1 cellular context compared by ENCODE assay signal in the genomic region with DNA sequence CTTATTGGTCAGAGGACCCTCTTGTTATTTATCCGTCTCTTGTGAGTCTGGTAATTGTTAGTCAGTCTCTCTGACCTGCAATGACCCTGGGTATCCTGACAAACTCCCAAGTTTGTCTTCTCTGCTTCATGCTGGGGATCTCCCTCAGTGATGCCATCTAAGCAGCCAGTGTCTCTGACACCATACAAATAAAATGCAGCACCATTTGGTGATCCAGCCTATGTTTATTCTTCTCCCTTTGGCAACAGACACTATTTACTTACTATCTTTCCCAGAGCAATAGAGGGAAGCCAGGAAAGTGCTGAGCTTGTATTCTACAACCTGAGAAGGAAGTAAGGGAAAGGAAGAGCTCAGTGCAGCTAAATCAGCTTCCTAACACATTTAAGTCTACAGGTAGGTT.
TF ChIP-seq lines count a peak whose summit lies in the region.

No MANE protein-coding gene starts in this region.

TF ChIP-seq in HepG2, 621 proteins besides CTCF, POLR2A, EP300 and RAD21 (continued from another document and continues in another):
- TF ChIP-seq, protein P1, sequence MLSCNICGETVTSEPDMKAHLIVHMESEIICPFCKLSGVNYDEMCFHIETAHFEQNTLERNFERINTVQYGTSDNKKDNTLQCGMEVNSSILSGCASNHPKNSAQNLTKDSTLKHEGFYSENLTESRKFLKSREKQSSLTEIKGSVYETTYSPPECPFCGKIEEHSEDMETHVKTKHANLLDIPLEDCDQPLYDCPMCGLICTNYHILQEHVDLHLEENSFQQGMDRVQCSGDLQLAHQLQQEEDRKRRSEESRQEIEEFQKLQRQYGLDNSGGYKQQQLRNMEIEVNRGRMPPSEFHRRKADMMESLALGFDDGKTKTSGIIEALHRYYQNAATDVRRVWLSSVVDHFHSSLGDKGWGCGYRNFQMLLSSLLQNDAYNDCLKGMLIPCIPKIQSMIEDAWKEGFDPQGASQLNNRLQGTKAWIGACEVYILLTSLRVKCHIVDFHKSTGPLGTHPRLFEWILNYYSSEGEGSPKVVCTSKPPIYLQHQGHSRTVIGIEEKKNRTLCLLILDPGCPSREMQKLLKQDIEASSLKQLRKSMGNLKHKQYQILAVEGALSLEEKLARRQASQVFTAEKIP (CRISPR knock-in tag; IDR thresholded peaks at IDR 0.05; ENCODE audit: borderline replicate concordance), result no peak
- TF ChIP-seq CENPX (CRISPR knock-in tag; IDR thresholded peaks at IDR 0.05) (no peak), ZNF382 (CRISPR knock-in tag; IDR thresholded peaks at IDR 0.05; ENCODE audit: borderline replicate concordance) (no peak), ZEB1 (IDR thresholded peaks at IDR 0.05; ENCODE audit: insufficient replicate concordance, low read depth) (no peak), MLLT10 (CRISPR knock-in tag; IDR thresholded peaks at IDR 0.05) (no peak), ZIK1 (CRISPR knock-in tag; IDR thresholded peaks at IDR 0.05; ENCODE audit: borderline replicate concordance, low read depth) (no peak), DNMT1 (CRISPR knock-in tag; IDR thresholded peaks at IDR 0.05) (no peak), ZNF468 (CRISPR knock-in tag; IDR thresholded peaks at IDR 0.05) (no peak), ZNF101 (CRISPR knock-in tag; IDR thresholded peaks at IDR 0.05; ENCODE audit: borderline replicate concordance, low read depth) (no peak), AGO2 (optimal IDR thresholded peaks at IDR 0.05; ENCODE audit: low read depth, low read length) (no peak), NFKBIZ (CRISPR knock-in tag; IDR thresholded peaks at IDR 0.05) (no peak), ZBTB42 (CRISPR knock-in tag; IDR thresholded peaks at IDR 0.05) (no peak), BCL6 (CRISPR knock-in tag; IDR thresholded peaks at IDR 0.05) (peak; percentile 52), RXRA (CRISPR knock-in tag; IDR thresholded peaks at IDR 0.05) (peak; percentile 56; the same call in 1 of the 2 replicates), HMG20B (CRISPR knock-in tag; conservative IDR thresholded peaks at IDR 0.05) (no peak), ZNF230 (CRISPR knock-in tag; IDR thresholded peaks at IDR 0.05) (no peak), ZNF460 (CRISPR knock-in tag; IDR thresholded peaks at IDR 0.05; ENCODE audit: borderline replicate concordance) (no peak), ZNF207 (IDR thresholded peaks at IDR 0.05; ENCODE audit: borderline replicate concordance) (no peak), ZNF496 (CRISPR knock-in tag; IDR thresholded peaks at IDR 0.05; ENCODE audit: insufficient replicate concordance) (no peak), FOXA1 (IDR thresholded peaks at IDR 0.05) (peak; percentile 70), FOXA1 (CRISPR knock-in tag; IDR thresholded peaks at IDR 0.05) (peak; percentile 86), HCFC1 (IDR thresholded peaks at IDR 0.05; ENCODE audit: low read depth, low read length) (no peak), HIVEP1 (CRISPR knock-in tag; IDR thresholded peaks at IDR 0.05) (no peak), MYNN (CRISPR knock-in tag; IDR thresholded peaks at IDR 0.05; ENCODE audit: low read depth) (no peak), ZNF10 (CRISPR knock-in tag; IDR thresholded peaks at IDR 0.05; ENCODE audit: borderline replicate concordance, low read depth) (no peak), PRPF4 (IDR thresholded peaks at IDR 0.05; ENCODE audit: low read depth, low read length, poor library complexity, severe bottlenecking) (no peak), HOXA9 (CRISPR knock-in tag; IDR thresholded peaks at IDR 0.05; ENCODE audit: borderline replicate concordance) (no peak), RCOR2 (CRISPR knock-in tag; IDR thresholded peaks at IDR 0.05) (peak; percentile 38; the same call in 1 of the 2 replicates), ERF (CRISPR knock-in tag; IDR thresholded peaks at IDR 0.05) (peak; percentile 19; the same call in 1 of the 2 replicates), ZNF616 (CRISPR knock-in tag; IDR thresholded peaks at IDR 0.05; ENCODE audit: low read depth) (no peak), KLF9 (CRISPR knock-in tag; IDR thresholded peaks at IDR 0.05; ENCODE audit: low read depth) (no peak), MED13 (CRISPR knock-in tag; IDR thresholded peaks at IDR 0.05) (no peak)
- TF ChIP-seq, protein P2, sequence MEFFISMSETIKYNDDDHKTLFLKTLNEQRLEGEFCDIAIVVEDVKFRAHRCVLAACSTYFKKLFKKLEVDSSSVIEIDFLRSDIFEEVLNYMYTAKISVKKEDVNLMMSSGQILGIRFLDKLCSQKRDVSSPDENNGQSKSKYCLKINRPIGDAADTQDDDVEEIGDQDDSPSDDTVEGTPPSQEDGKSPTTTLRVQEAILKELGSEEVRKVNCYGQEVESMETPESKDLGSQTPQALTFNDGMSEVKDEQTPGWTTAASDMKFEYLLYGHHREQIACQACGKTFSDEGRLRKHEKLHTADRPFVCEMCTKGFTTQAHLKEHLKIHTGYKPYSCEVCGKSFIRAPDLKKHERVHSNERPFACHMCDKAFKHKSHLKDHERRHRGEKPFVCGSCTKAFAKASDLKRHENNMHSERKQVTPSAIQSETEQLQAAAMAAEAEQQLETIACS (CRISPR knock-in tag; IDR thresholded peaks at IDR 0.05), result no peak
- TF ChIP-seq, protein P3, sequence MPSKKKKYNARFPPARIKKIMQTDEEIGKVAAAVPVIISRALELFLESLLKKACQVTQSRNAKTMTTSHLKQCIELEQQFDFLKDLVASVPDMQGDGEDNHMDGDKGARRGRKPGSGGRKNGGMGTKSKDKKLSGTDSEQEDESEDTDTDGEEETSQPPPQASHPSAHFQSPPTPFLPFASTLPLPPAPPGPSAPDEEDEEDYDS (CRISPR knock-in tag; IDR thresholded peaks at IDR 0.05), result peak; percentile 14; the same call in 1 of the 2 replicates
- TF ChIP-seq, protein P4, sequence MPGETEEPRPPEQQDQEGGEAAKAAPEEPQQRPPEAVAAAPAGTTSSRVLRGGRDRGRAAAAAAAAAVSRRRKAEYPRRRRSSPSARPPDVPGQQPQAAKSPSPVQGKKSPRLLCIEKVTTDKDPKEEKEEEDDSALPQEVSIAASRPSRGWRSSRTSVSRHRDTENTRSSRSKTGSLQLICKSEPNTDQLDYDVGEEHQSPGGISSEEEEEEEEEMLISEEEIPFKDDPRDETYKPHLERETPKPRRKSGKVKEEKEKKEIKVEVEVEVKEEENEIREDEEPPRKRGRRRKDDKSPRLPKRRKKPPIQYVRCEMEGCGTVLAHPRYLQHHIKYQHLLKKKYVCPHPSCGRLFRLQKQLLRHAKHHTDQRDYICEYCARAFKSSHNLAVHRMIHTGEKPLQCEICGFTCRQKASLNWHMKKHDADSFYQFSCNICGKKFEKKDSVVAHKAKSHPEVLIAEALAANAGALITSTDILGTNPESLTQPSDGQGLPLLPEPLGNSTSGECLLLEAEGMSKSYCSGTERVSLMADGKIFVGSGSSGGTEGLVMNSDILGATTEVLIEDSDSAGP (CRISPR knock-in tag; IDR thresholded peaks at IDR 0.05; ENCODE audit: borderline replicate concordance), result no peak
- TF ChIP-seq, protein P5, sequence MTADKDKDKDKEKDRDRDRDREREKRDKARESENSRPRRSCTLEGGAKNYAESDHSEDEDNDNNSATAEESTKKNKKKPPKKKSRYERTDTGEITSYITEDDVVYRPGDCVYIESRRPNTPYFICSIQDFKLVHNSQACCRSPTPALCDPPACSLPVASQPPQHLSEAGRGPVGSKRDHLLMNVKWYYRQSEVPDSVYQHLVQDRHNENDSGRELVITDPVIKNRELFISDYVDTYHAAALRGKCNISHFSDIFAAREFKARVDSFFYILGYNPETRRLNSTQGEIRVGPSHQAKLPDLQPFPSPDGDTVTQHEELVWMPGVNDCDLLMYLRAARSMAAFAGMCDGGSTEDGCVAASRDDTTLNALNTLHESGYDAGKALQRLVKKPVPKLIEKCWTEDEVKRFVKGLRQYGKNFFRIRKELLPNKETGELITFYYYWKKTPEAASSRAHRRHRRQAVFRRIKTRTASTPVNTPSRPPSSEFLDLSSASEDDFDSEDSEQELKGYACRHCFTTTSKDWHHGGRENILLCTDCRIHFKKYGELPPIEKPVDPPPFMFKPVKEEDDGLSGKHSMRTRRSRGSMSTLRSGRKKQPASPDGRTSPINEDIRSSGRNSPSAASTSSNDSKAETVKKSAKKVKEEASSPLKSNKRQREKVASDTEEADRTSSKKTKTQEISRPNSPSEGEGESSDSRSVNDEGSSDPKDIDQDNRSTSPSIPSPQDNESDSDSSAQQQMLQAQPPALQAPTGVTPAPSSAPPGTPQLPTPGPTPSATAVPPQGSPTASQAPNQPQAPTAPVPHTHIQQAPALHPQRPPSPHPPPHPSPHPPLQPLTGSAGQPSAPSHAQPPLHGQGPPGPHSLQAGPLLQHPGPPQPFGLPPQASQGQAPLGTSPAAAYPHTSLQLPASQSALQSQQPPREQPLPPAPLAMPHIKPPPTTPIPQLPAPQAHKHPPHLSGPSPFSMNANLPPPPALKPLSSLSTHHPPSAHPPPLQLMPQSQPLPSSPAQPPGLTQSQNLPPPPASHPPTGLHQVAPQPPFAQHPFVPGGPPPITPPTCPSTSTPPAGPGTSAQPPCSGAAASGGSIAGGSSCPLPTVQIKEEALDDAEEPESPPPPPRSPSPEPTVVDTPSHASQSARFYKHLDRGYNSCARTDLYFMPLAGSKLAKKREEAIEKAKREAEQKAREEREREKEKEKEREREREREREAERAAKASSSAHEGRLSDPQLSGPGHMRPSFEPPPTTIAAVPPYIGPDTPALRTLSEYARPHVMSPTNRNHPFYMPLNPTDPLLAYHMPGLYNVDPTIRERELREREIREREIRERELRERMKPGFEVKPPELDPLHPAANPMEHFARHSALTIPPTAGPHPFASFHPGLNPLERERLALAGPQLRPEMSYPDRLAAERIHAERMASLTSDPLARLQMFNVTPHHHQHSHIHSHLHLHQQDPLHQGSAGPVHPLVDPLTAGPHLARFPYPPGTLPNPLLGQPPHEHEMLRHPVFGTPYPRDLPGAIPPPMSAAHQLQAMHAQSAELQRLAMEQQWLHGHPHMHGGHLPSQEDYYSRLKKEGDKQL (CRISPR knock-in tag; IDR thresholded peaks at IDR 0.05; ENCODE audit: low read depth), result no peak
- TF ChIP-seq, protein P6, sequence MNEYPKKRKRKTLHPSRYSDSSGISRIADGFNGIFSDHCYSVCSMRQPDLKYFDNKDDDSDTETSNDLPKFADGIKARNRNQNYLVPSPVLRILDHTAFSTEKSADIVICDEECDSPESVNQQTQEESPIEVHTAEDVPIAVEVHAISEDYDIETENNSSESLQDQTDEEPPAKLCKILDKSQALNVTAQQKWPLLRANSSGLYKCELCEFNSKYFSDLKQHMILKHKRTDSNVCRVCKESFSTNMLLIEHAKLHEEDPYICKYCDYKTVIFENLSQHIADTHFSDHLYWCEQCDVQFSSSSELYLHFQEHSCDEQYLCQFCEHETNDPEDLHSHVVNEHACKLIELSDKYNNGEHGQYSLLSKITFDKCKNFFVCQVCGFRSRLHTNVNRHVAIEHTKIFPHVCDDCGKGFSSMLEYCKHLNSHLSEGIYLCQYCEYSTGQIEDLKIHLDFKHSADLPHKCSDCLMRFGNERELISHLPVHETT (CRISPR knock-in tag; conservative IDR thresholded peaks at IDR 0.05), result no peak
- TF ChIP-seq, protein P7, sequence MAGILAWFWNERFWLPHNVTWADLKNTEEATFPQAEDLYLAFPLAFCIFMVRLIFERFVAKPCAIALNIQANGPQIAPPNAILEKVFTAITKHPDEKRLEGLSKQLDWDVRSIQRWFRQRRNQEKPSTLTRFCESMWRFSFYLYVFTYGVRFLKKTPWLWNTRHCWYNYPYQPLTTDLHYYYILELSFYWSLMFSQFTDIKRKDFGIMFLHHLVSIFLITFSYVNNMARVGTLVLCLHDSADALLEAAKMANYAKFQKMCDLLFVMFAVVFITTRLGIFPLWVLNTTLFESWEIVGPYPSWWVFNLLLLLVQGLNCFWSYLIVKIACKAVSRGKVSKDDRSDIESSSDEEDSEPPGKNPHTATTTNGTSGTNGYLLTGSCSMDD (CRISPR knock-in tag; IDR thresholded peaks at IDR 0.05), result no peak
- TF ChIP-seq, protein P8, sequence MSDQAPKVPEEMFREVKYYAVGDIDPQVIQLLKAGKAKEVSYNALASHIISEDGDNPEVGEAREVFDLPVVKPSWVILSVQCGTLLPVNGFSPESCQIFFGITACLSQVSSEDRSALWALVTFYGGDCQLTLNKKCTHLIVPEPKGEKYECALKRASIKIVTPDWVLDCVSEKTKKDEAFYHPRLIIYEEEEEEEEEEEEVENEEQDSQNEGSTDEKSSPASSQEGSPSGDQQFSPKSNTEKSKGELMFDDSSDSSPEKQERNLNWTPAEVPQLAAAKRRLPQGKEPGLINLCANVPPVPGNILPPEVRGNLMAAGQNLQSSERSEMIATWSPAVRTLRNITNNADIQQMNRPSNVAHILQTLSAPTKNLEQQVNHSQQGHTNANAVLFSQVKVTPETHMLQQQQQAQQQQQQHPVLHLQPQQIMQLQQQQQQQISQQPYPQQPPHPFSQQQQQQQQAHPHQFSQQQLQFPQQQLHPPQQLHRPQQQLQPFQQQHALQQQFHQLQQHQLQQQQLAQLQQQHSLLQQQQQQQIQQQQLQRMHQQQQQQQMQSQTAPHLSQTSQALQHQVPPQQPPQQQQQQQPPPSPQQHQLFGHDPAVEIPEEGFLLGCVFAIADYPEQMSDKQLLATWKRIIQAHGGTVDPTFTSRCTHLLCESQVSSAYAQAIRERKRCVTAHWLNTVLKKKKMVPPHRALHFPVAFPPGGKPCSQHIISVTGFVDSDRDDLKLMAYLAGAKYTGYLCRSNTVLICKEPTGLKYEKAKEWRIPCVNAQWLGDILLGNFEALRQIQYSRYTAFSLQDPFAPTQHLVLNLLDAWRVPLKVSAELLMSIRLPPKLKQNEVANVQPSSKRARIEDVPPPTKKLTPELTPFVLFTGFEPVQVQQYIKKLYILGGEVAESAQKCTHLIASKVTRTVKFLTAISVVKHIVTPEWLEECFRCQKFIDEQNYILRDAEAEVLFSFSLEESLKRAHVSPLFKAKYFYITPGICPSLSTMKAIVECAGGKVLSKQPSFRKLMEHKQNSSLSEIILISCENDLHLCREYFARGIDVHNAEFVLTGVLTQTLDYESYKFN (CRISPR knock-in tag; conservative IDR thresholded peaks at IDR 0.05), result no peak
- TF ChIP-seq, protein P9, sequence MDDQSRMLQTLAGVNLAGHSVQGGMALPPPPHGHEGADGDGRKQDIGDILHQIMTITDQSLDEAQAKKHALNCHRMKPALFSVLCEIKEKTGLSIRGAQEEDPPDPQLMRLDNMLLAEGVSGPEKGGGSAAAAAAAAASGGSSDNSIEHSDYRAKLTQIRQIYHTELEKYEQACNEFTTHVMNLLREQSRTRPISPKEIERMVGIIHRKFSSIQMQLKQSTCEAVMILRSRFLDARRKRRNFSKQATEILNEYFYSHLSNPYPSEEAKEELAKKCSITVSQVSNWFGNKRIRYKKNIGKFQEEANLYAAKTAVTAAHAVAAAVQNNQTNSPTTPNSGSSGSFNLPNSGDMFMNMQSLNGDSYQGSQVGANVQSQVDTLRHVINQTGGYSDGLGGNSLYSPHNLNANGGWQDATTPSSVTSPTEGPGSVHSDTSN (CRISPR knock-in tag; IDR thresholded peaks at IDR 0.05; ENCODE audit: borderline replicate concordance), result no peak
- TF ChIP-seq, protein P10, sequence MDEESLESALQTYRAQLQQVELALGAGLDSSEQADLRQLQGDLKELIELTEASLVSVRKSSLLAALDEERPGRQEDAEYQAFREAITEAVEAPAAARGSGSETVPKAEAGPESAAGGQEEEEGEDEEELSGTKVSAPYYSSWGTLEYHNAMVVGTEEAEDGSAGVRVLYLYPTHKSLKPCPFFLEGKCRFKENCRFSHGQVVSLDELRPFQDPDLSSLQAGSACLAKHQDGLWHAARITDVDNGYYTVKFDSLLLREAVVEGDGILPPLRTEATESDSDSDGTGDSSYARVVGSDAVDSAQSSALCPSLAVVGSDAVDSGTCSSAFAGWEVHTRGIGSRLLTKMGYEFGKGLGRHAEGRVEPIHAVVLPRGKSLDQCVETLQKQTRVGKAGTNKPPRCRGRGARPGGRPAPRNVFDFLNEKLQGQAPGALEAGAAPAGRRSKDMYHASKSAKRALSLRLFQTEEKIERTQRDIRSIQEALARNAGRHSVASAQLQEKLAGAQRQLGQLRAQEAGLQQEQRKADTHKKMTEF (CRISPR knock-in tag; IDR thresholded peaks at IDR 0.05), result peak; percentile 45; the same call in 1 of the 2 replicates
- TF ChIP-seq, protein P11, sequence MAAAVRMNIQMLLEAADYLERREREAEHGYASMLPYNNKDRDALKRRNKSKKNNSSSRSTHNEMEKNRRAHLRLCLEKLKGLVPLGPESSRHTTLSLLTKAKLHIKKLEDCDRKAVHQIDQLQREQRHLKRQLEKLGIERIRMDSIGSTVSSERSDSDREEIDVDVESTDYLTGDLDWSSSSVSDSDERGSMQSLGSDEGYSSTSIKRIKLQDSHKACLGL (CRISPR knock-in tag; IDR thresholded peaks at IDR 0.05), result no peak
